1 cellular context compared by ENCODE assay signal in genomic region chr10:101293007-101293723, GRCh38.
TF ChIP-seq lines count a peak whose summit lies in the region.

No MANE protein-coding gene starts in this region.

TF ChIP-seq in H1, 55 proteins besides CTCF, POLR2A, EP300 and RAD21 (continued from another document):
- no peak for TF ChIP-seq YY1 (IDR thresholded peaks at IDR 0.05; ENCODE audit: low read depth, low read length)
- TF ChIP-seq NANOG (IDR thresholded peaks at IDR 0.05; ENCODE audit: insufficient read depth, low read depth, low read length, poor library complexity, severe bottlenecking) = no peak
- TF ChIP-seq EZH2 (IDR thresholded peaks at IDR 0.05; ENCODE audit: low read depth, low read length, severe bottlenecking) = peak; percentile 51
- no peak for TF ChIP-seq GTF2F1 (IDR thresholded peaks at IDR 0.05; ENCODE audit: borderline replicate concordance, low read depth, low read length)
- TF ChIP-seq TBP (IDR thresholded peaks at IDR 0.05; ENCODE audit: low read depth, low read length) = no peak; the same call in 1 of the 2 replicates
- TF ChIP-seq CHD2 (IDR thresholded peaks at IDR 0.05; ENCODE audit: low read length) = no peak
- TF ChIP-seq SUZ12 (IDR thresholded peaks at IDR 0.05; ENCODE audit: low read length) = peak; percentile 24; the same call in 1 of the 2 replicates
- TF ChIP-seq CEBPB (IDR thresholded peaks at IDR 0.05; ENCODE audit: low read depth, low read length) = no peak
- no peak for TF ChIP-seq POU5F1 (IDR thresholded peaks at IDR 0.05; ENCODE audit: low read depth, low read length)
- TF ChIP-seq SAP30 (IDR thresholded peaks at IDR 0.05; ENCODE audit: insufficient read depth, insufficient replicate concordance, low read length) = no peak
